ENCODE assay signal across 6 cellular contexts in genomic region chr11:89865223-89865622, GRCh38. TPM values are rescaled to one million over a fixed set of nuclear protein-coding genes. Genes with fewer than 3 reads are reported as not detected.
"Had no signal": no experiment of that assay in that cellular context is flagged by ENCODE, and none has a peak within 500 bp of the region (broad histone marks: within the 10 kb centered on the region; RNA-seq: fewer than 3 reads in every experiment).

No MANE protein-coding gene starts in this region.

RNA-seq across cellular contexts. Expression of gene TRIM64B, which starts 13.1 kb away (rescaled TPM):
- total RNA-seq: K562, M059J, PC-3, Peyer's patch, SJCRH30, SK-MEL-5 had no signal

RNA-seq across cellular contexts. Expression of gene TRIM49D1, which starts 56.8 kb away (rescaled TPM):
- total RNA-seq: K562, M059J, PC-3, Peyer's patch, SJCRH30, SK-MEL-5 had no signal

RNA-seq across cellular contexts. Expression of gene TRIM49, which starts 56.8 kb away (rescaled TPM):
- total RNA-seq: K562, M059J, PC-3, Peyer's patch, SJCRH30, SK-MEL-5 had no signal

RNA-seq across cellular contexts. Expression of gene TRIM49D2, which starts 58.6 kb away (rescaled TPM):
- total RNA-seq: K562, M059J, PC-3, Peyer's patch, SJCRH30, SK-MEL-5 had no signal
